Comparison of ENCODE assay signal across 30 cellular contexts in genomic region chr3:164401923-164402322, GRCh38.
"Had no signal": no experiment of that assay in that cellular context is flagged by ENCODE, and none has a peak within 500 bp of the region (broad histone marks: within the 10 kb centered on the region; RNA-seq: fewer than 3 reads in every experiment).

No MANE protein-coding gene starts in this region.

- H3K27me3 ChIP-seq: adrenal gland, body of pancreas, colonic mucosa, esophagus squamous epithelium, gastroesophageal sphincter had no signal

- ATAC-seq: activated CD4-positive, CD25-positive, alpha-beta regulatory T cell treated with anti-CD3 and anti-CD28 coated beads, Interleukin-2, amount 50 U/mL, for 24 hours; activated CD8-positive, alpha-beta T cell treated with anti-CD3 and anti-CD28 coated beads for 36 hours; activated naive CD8-positive, alpha-beta T cell treated with anti-CD3 and anti-CD28 coated beads, Interleukin-2, amount 50 U/mL, for 24 hours; activated T-cell treated with anti-CD3 and anti-CD28 coated beads, Interleukin-2, amount 50 U/mL, for 4 hours; activated T-helper 17 cell treated with anti-CD3 and anti-CD28 coated beads, Interleukin-2, amount 50 U/mL, for 72 hours; body of pancreas; gastroesophageal sphincter; T-helper 17 cell had no signal

- H3K36me3 ChIP-seq: adrenal gland, colonic mucosa, esophagus squamous epithelium, gastroesophageal sphincter, WERI-Rb-1 had no signal

- H3K4me3 ChIP-seq: adrenal gland, body of pancreas, colonic mucosa, esophagus squamous epithelium, gastroesophageal sphincter had no signal

- H3K4me1 ChIP-seq: adrenal gland, body of pancreas, colonic mucosa, esophagus squamous epithelium, gastroesophageal sphincter had no signal

- FAIRE-seq: endometrium, endothelial cell of umbilical vein had no signal

- DNase-seq: activated B cell treated with CpG ODN at 0.5 μM for 24 hours; activated CD4-positive, alpha-beta T cell treated with anti-CD3 and anti-CD28 coated beads for 48 hours; activated CD4-positive, alpha-beta T cell treated with anti-CD3 and anti-CD28 coated beads, Interleukin-2, amount 50 U/mL, for 1 hour; activated CD4-positive, alpha-beta T cell treated with anti-CD3 and anti-CD28 coated beads, Interleukin-2, amount 50 U/mL, for 48 hours; activated CD8-positive, alpha-beta memory T cell treated with anti-CD3 and anti-CD28 coated beads for 24 hours; activated CD8-positive, alpha-beta T cell treated with anti-CD3 and anti-CD28 coated beads for 36 hours; activated effector memory CD4-positive, alpha-beta T cell treated with Interleukin-2 at 50 U/mL for 16 hours; activated gamma-delta T cell treated with Interleukin-2 at 50 U/mL for 16 hours; activated naive CD4-positive, alpha-beta T cell treated with anti-CD3 and anti-CD28 coated beads for 36 hours; activated naive CD8-positive, alpha-beta T cell treated with anti-CD3 and anti-CD28 coated beads for 36 hours; activated naive CD8-positive, alpha-beta T cell treated with anti-CD3 and anti-CD28 coated beads, Interleukin-2, amount 50 U/mL, for 24 hours; activated T-cell treated with anti-CD3 and anti-CD28 coated beads, Interleukin-2, amount 50 U/mL, for 4 hours; adrenal gland; amygdala; body of pancreas; caudate nucleus; colonic mucosa; effector CD8-positive, alpha-beta T cell; esophagus squamous epithelium; foreskin melanocyte; T-helper 1 cell; T-helper 17 cell; T1000; WERI-Rb-1 had no signal

- H3K27ac ChIP-seq: adrenal gland, body of pancreas, colonic mucosa, epithelial cell of prostate, esophagus squamous epithelium, gastroesophageal sphincter, WERI-Rb-1 had no signal

- H3K9me3 ChIP-seq: adrenal gland, body of pancreas, colonic mucosa, esophagus squamous epithelium, gastroesophageal sphincter had no signal
